Comparison of ENCODE assay signal across 22 cellular contexts in the genomic region with DNA sequence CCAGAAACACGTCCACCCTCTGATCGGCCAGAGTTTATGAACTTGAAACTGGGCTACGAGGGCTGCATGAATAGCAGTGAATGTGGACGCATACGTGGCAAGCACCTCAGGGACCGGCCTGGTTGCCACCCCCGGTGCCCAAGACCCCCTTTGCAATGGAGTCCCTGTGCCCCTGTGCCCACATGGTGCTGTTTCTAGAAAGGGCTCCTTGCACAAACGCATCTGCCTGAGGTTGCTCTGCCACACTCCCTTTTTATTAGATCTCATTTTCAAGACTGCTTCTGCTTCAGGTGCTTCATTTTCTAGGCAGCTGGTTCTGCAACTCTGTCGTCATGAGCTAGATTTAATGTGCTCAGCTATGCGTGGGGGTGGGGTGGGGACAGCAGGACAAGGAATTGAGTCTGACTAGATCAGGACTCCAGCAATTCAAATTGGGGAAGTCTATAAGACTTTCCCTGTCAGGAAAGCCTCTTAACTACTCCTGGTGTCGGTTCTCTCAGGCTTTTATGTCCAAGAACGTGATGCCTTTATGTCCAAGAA. TPM values are rescaled to one million over a fixed set of nuclear protein-coding genes. Genes with fewer than 3 reads are reported as not detected.
DNase-seq lines count a peak whose midpoint lies in the region; ATAC-seq, FAIRE-seq and TF ChIP-seq lines count a peak whose summit lies in the region.
"Had no signal": no experiment of that assay in that cellular context is flagged by ENCODE, and none has a peak within 500 bp of the region (broad histone marks: within the 10 kb centered on the region; RNA-seq: fewer than 3 reads in every experiment).

No MANE protein-coding gene starts in this region.

- peak; percentile 30 for DNase-seq in D341Med (ENCODE audit: low spot score)
- no peak for DNase-seq in kidney
- peak; percentile 28 for DNase-seq in retina
- no peak for DNase-seq in NCI-H2171 (lab: John Stamatoyannopoulos, UW)
- no peak for DNase-seq in cerebellar cortex (ENCODE audit: low spot score)
- no peak for DNase-seq in activated CD4-positive, alpha-beta T cell treated with anti-CD3 and anti-CD28 coated beads, Interleukin-2, amount 50 U/mL, for 48 hours
- DNase-seq: activated CD4-positive, alpha-beta T cell treated with anti-CD3 and anti-CD28 coated beads, Interleukin-2, amount 10 ng/mL, durations not matched to agents 24 days and 14 days; colonic mucosa; glutamatergic neuron; NCI-H1694 treated with DMSO at 0.1 percent for 48 hours; NCI-H774; SHP77 treated with DMSO at 0.1 percent for 48 hours; stomach; SW 1271 had no signal

- no peak for FAIRE-seq in kidney (lab: Jason Lieb, UNC)
- FAIRE-seq: D721Med, GM19239, TTC549 had no signal

- no peaks in the 10 kb centered on the region for H3K36me3 ChIP-seq in kidney (ENCODE audit: control insufficient read depth in 1 of 2, insufficient read depth in 2 of 2, low read length in 2 of 2)
- H3K36me3 ChIP-seq: colonic mucosa had no signal

- H3K4me1 ChIP-seq in kidney (ENCODE audit: control insufficient read depth in 1 of 2, insufficient read depth in 1 of 2, low read depth in 1 of 2, low read length in 2 of 2) = peaks cover 27 to 33% of the 10 kb centered on the region in 2 donors
- H3K4me1 ChIP-seq: colonic mucosa had no signal

- H3K27ac ChIP-seq in VCaP = peak overlapping the region; percentile 43
- H3K27ac ChIP-seq in kidney (ENCODE audit: low read depth in 2 of 2, low read length in 2 of 2) = peak overlapping the region; percentile 44 to 79
- H3K27ac ChIP-seq: BLaER1 treated with 17β-estradiol and CSF1 and Interleukin-3, amounts not matched to agents 10 nM and 100 nM; colonic mucosa; stomach; tibial nerve had no signal

- TF ChIP-seq CTCF in VCaP (conservative IDR thresholded peaks at IDR 0.05) = no peak
- TF ChIP-seq CTCF in kidney (IDR thresholded peaks at IDR 0.05; ENCODE audit: borderline replicate concordance, extremely low read depth, insufficient read depth) = no peak

- no peak for ATAC-seq in GM19324 (IDR thresholded peaks at IDR 0.05; ENCODE audit: low FRiP score, unreplicated experiment)
- ATAC-seq: activated T-helper 17 cell treated with anti-CD3 and anti-CD28 coated beads, Interleukin-2, amount 50 U/mL, for 72 hours had no signal

- no peak overlapping the region for H3K4me3 ChIP-seq in kidney (ENCODE audit: low read length in 2 of 2)
- H3K4me3 ChIP-seq: BLaER1 treated with 17β-estradiol and CSF1 and Interleukin-3, amounts not matched to agents 10 nM and 100 nM; colonic mucosa; stomach; tibial nerve had no signal

- no peaks in the 10 kb centered on the region for H3K9me3 ChIP-seq in kidney (ENCODE audit: control insufficient read depth in 1 of 2, low read length in 2 of 2)
- H3K9me3 ChIP-seq: BLaER1 treated with 17β-estradiol and CSF1 and Interleukin-3, amounts not matched to agents 10 nM and 100 nM; colonic mucosa; stomach; tibial nerve had no signal

- H3K9ac ChIP-seq in kidney (ENCODE audit: low read length in 2 of 2) = no peak overlapping the region
- H3K9ac ChIP-seq: BLaER1 treated with 17β-estradiol and CSF1 and Interleukin-3, amounts not matched to agents 10 nM and 100 nM had no signal

- intact Hi-C loops in kidney (cut with DNase I) = loop anchor here (10.0 kb wide), 1 partner anchor 116 kb away; no protein-coding TSS in a partner anchor

RNA-seq across cellular contexts. Expression of a gene that starts 29.2 kb away (rescaled TPM):
- total RNA-seq in kidney = 37.0 TPM
- 2.8 TPM for polyA plus RNA-seq in kidney (ENCODE audit: insufficient read depth, low read depth, low replicate concordance)

Comparison
In these comparisons a context has a peak if more than half of its experiments do, and no peak if none do; other contexts are left out.
1. DNase-seq: peak in D341Med (single experiment) and retina (single experiment); none in kidney (single experiment), NCI-H2171 (single experiment), cerebellar cortex (single experiment) and activated CD4-positive, alpha-beta T cell treated with anti-CD3 and anti-CD28 coated beads, Interleukin-2, amount 50 U/mL, for 48 hours (0 of 2).